1 cellular context compared by ENCODE assay signal in genomic region chr19:8376373-8376974, GRCh38.
TF ChIP-seq lines count a peak whose summit lies in the region.
"Not testable (repeated sequence)": the region's sequence is repeated elsewhere in the genome, so short reads cannot be mapped to it uniquely, and the experiment has no call there.

No MANE protein-coding gene starts in this region.

TF ChIP-seq in HepG2, 621 proteins besides CTCF, POLR2A, EP300 and RAD21:
- peak; percentile 22; the same call in 1 of the 2 replicates for TF ChIP-seq SAP130 (CRISPR knock-in tag; IDR thresholded peaks at IDR 0.05; ENCODE audit: low read depth)
- TF ChIP-seq NFYB (CRISPR knock-in tag; IDR thresholded peaks at IDR 0.05), result peak; percentile 77
- TF ChIP-seq POGZ (CRISPR knock-in tag; IDR thresholded peaks at IDR 0.05), result peak; percentile 59; the same call in 1 of the 2 replicates
- TF ChIP-seq HOMEZ (CRISPR knock-in tag; IDR thresholded peaks at IDR 0.05; ENCODE audit: low read depth), result peak; percentile 78; the same call in 1 of the 2 replicates
- TF ChIP-seq FOXA1, SOX6, SOX13 (IDR thresholded peaks at IDR 0.05): not testable (repeated sequence)
- TF ChIP-seq FOXA1 (CRISPR knock-in tag; IDR thresholded peaks at IDR 0.05), result 0 out of 2 replicates have a peak, but pooled peaks have one; percentile 30
- TF ChIP-seq FOXA3 (CRISPR knock-in tag; IDR thresholded peaks at IDR 0.05), result 0 out of 2 replicates have a peak, but pooled peaks have one; percentile 27
- TF ChIP-seq ZMYM4 (CRISPR knock-in tag; IDR thresholded peaks at IDR 0.05), result peak; percentile 87
- TF ChIP-seq POLR2G (IDR thresholded peaks at IDR 0.05; ENCODE audit: low read depth, low read length), result peak; percentile 50; the same call in 1 of the 2 replicates
- TF ChIP-seq SOX6 (CRISPR knock-in tag; IDR thresholded peaks at IDR 0.05), result peak; percentile 35; the same call in 1 of the 2 replicates
- TF ChIP-seq DRAP1 (CRISPR knock-in tag; IDR thresholded peaks at IDR 0.05), result peak; percentile 39; the same call in 1 of the 2 replicates
- TF ChIP-seq NFYC (CRISPR knock-in tag; IDR thresholded peaks at IDR 0.05), result peak; percentile 74
- peak; percentile 45; the same call in 1 of the 2 replicates for TF ChIP-seq POLR2AphosphoS5 (IDR thresholded peaks at IDR 0.05; ENCODE audit: low read depth, low read length)
- peak; percentile 90; the same call in 1 of the 2 replicates for TF ChIP-seq HMGXB3 (CRISPR knock-in tag; IDR thresholded peaks at IDR 0.05; ENCODE audit: borderline replicate concordance)
- peak in 1 of 2 experiments; percentile 22; a peak in 1 of 4 replicates for TF ChIP-seq SOX13 (CRISPR knock-in tag; conservative IDR thresholded peaks at IDR 0.05 in 1 of 2, IDR thresholded peaks at IDR 0.05 in 1 of 2)
- peak; percentile 16; the same call in 1 of the 2 replicates for TF ChIP-seq FOXP4 (CRISPR knock-in tag; IDR thresholded peaks at IDR 0.05)
